ENCODE assay signal across 1 cellular context in the genomic region with DNA sequence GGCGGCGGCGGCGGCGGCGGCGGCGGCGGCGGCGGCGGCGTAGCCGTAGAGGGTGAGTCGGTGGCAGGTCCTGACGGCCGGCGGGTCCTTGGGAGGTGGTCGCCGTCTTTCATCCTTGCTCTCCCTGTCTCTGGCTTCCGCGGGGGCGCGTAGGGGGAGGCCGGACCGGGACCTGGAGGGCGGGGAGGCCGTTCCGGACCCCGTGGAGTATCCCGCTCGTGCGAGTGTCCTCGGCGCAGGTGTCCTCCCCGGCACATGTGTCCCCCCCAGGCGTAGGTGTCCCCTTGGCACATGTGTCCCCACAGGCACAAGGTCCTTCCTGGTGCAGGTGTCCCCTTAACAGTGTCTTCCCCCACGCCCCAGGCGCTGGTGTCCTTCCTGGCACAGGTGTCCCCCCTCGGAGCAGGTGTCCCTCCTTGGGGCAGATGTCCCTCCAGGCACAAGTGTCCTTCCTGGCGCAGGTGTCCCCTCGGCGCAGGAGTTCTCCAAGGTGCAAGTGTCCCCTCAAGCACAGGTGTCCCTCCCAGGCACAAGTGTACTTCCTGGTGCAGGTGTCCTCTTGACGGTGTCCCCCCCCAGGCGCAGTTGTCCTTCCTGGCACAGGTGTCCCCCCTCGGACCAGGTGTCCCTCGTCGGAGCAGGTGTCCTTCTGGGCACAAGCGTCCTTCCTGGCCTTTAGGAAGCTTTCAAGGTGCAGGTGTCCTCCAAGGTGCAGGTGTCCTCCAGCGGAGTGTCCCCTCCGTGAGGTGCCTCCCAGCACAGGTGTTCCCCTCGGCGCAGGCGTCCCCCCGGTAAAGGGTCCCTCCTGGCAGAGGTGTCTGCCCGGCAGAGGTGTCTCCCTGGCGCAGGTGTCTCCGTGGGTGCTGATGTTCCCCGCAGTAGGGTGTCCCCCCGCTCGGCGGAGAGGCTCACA.
TF ChIP-seq lines count a peak whose summit lies in the region.

No MANE protein-coding gene starts in this region.

TF ChIP-seq in HepG2, 621 proteins besides CTCF, POLR2A, EP300 and RAD21 (continued from another document):
- TF ChIP-seq, protein P1, sequence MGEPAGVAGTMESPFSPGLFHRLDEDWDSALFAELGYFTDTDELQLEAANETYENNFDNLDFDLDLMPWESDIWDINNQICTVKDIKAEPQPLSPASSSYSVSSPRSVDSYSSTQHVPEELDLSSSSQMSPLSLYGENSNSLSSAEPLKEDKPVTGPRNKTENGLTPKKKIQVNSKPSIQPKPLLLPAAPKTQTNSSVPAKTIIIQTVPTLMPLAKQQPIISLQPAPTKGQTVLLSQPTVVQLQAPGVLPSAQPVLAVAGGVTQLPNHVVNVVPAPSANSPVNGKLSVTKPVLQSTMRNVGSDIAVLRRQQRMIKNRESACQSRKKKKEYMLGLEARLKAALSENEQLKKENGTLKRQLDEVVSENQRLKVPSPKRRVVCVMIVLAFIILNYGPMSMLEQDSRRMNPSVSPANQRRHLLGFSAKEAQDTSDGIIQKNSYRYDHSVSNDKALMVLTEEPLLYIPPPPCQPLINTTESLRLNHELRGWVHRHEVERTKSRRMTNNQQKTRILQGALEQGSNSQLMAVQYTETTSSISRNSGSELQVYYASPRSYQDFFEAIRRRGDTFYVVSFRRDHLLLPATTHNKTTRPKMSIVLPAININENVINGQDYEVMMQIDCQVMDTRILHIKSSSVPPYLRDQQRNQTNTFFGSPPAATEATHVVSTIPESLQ (CRISPR knock-in tag; conservative IDR thresholded peaks at IDR 0.05): no peak
- TF ChIP-seq YEATS4 (CRISPR knock-in tag; IDR thresholded peaks at IDR 0.05; ENCODE audit: borderline replicate concordance): peak; percentile 34; the same call in 1 of the 2 replicates
- TF ChIP-seq ZNF737 (CRISPR knock-in tag; IDR thresholded peaks at IDR 0.05; ENCODE audit: borderline replicate concordance): 0 out of 2 replicates have a peak, but pooled peaks have one; percentile 24
- 0 out of 2 replicates have a peak, but pooled peaks have one; percentile 23 for TF ChIP-seq ZNF430 (CRISPR knock-in tag; IDR thresholded peaks at IDR 0.05)
- TF ChIP-seq DNMT1 (CRISPR knock-in tag; IDR thresholded peaks at IDR 0.05): 0 out of 2 replicates have a peak, but pooled peaks have one; percentile 53
- TF ChIP-seq, protein P2, sequence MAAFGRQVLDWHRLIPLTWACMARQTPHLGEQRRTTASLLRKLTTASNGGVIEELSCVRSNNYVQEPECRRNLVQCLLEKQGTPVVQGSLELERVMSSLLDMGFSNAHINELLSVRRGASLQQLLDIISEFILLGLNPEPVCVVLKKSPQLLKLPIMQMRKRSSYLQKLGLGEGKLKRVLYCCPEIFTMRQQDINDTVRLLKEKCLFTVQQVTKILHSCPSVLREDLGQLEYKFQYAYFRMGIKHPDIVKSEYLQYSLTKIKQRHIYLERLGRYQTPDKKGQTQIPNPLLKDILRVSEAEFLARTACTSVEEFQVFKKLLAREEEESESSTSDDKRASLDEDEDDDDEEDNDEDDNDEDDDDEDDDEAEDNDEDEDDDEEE (CRISPR knock-in tag; IDR thresholded peaks at IDR 0.05): 0 out of 2 replicates have a peak, but pooled peaks have one; percentile 8
- 0 out of 2 replicates have a peak, but pooled peaks have one; percentile 8 for TF ChIP-seq ISL2 (CRISPR knock-in tag; IDR thresholded peaks at IDR 0.05)
- TF ChIP-seq, protein P3, sequence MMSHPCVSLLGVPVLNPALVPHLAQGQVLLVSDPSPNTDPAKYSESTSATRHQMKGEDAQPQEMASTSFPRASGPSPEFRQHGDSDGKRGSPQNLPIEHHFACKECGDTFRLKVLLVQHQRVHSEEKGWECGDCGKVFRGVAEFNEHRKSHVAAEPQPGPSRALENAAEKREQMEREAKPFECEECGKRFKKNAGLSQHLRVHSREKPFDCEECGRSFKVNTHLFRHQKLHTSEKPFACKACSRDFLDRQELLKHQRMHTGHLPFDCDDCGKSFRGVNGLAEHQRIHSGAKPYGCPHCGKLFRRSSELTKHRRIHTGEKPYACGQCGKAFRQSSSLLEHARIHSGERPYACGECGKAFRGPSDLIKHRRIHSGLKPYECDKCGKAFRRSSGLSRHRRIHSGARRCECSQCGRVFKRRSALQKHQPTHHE (CRISPR knock-in tag; IDR thresholded peaks at IDR 0.05; ENCODE audit: borderline replicate concordance): peak; percentile 6; the same call in 1 of the 2 replicates
- TF ChIP-seq ZFX (CRISPR knock-in tag; IDR thresholded peaks at IDR 0.05; ENCODE audit: low read depth): peak; percentile 40; the same call in 1 of the 2 replicates
- TF ChIP-seq, protein P4, sequence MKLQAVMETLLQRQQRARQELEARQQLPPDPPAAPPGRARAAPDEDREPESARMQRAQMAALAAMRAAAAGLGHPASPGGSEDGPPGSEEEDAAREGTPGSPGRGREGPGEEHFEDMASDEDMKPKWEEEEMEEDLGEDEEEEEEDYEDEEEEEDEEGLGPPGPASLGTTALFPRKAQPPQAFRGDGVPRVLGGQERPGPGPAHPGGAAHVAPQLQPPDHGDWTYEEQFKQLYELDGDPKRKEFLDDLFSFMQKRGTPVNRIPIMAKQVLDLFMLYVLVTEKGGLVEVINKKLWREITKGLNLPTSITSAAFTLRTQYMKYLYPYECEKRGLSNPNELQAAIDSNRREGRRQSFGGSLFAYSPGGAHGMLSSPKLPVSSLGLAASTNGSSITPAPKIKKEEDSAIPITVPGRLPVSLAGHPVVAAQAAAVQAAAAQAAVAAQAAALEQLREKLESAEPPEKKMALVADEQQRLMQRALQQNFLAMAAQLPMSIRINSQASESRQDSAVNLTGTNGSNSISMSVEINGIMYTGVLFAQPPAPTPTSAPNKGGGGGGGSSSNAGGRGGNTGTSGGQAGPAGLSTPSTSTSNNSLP (IDR thresholded peaks at IDR 0.05; ENCODE audit: low read depth, low read length): no peak
- TF ChIP-seq PHF8 (CRISPR knock-in tag; IDR thresholded peaks at IDR 0.05): 0 out of 2 replicates have a peak, but pooled peaks have one; percentile 29
- TF ChIP-seq, protein P5, sequence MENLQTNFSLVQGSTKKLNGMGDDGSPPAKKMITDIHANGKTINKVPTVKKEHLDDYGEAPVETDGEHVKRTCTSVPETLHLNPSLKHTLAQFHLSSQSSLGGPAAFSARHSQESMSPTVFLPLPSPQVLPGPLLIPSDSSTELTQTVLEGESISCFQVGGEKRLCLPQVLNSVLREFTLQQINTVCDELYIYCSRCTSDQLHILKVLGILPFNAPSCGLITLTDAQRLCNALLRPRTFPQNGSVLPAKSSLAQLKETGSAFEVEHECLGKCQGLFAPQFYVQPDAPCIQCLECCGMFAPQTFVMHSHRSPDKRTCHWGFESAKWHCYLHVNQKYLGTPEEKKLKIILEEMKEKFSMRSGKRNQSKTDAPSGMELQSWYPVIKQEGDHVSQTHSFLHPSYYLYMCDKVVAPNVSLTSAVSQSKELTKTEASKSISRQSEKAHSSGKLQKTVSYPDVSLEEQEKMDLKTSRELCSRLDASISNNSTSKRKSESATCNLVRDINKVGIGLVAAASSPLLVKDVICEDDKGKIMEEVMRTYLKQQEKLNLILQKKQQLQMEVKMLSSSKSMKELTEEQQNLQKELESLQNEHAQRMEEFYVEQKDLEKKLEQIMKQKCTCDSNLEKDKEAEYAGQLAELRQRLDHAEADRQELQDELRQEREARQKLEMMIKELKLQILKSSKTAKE (CRISPR knock-in tag; IDR thresholded peaks at IDR 0.05; ENCODE audit: borderline replicate concordance): no peak
- TF ChIP-seq, protein P6, sequence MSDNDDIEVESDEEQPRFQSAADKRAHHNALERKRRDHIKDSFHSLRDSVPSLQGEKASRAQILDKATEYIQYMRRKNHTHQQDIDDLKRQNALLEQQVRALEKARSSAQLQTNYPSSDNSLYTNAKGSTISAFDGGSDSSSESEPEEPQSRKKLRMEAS (IDR thresholded peaks at IDR 0.05): peak; percentile 14; the same call in 1 of the 2 replicates
- TF ChIP-seq, protein P7, sequence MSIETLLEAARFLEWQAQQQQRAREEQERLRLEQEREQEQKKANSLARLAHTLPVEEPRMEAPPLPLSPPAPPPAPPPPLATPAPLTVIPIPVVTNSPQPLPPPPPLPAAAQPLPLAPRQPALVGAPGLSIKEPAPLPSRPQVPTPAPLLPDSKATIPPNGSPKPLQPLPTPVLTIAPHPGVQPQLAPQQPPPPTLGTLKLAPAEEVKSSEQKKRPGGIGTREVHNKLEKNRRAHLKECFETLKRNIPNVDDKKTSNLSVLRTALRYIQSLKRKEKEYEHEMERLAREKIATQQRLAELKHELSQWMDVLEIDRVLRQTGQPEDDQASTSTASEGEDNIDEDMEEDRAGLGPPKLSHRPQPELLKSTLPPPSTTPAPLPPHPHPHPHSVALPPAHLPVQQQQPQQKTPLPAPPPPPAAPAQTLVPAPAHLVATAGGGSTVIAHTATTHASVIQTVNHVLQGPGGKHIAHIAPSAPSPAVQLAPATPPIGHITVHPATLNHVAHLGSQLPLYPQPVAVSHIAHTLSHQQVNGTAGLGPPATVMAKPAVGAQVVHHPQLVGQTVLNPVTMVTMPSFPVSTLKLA (IDR thresholded peaks at IDR 0.05): peak; percentile 42
- TF ChIP-seq RBFOX2 (IDR thresholded peaks at IDR 0.05; ENCODE audit: low read depth, low read length): peak; percentile 53; the same call in 1 of the 2 replicates
- TF ChIP-seq ZFP90 (CRISPR knock-in tag; IDR thresholded peaks at IDR 0.05; ENCODE audit: borderline replicate concordance): 0 out of 2 replicates have a peak, but pooled peaks have one; percentile 10
- TF ChIP-seq YEATS2 (CRISPR knock-in tag; IDR thresholded peaks at IDR 0.05; ENCODE audit: borderline replicate concordance): no peak
